ENCODE assay signal across 8 cellular contexts in genomic region chr6:26157150-26157837, GRCh38.
A peak's percentile ranks its signal among the peaks of the same experiment; 100 is the strongest.
DNase-seq lines count a peak whose midpoint lies in the region; FAIRE-seq and TF ChIP-seq lines count a peak whose summit lies in the region.

No MANE protein-coding gene starts in this region.

- DNase-seq in GDM1 (lab: John Stamatoyannopoulos, UW) (peak; percentile 66), H54 (ENCODE audit: insufficient read length, low spot score) (no peak), LoVo (ENCODE audit: low spot score) (peak; percentile 64), T follicular helper cell (ENCODE audit: low read depth) (peak; percentile 61), astrocyte of the cerebellum (ENCODE audit: low read depth) (no peak), H4 (ENCODE audit: low spot score) (no peak)

- H3K4me1 ChIP-seq in skeletal muscle satellite cell (ENCODE audit: control insufficient read depth, insufficient read depth, low read length), result peaks cover 25% of the 10 kb centered on the region

- FAIRE-seq in H54 (lab: Jason Lieb, UNC), result no peak

- no peaks in the 10 kb centered on the region for H3K36me3 ChIP-seq in skeletal muscle satellite cell (ENCODE audit: insufficient read depth, low read length)

- H3K9ac ChIP-seq in skeletal muscle satellite cell (ENCODE audit: low read depth, low read length), result peak overlapping the region; percentile 88

- H3K4me2 ChIP-seq in skeletal muscle satellite cell (ENCODE audit: low read length), result peak overlapping the region; percentile 95

- peak overlapping the region; percentile 67 for H3K4me3 ChIP-seq in astrocyte of the cerebellum (ENCODE audit: low read depth, low read length)
- H3K4me3 ChIP-seq in iPS-18c (ENCODE audit: insufficient read depth, low read depth, low read length), result peak overlapping the region; percentile 84
- peak overlapping the region; percentile 89 for H3K4me3 ChIP-seq in skeletal muscle satellite cell (ENCODE audit: low read length)

- in situ Hi-C loops in astrocyte of the cerebellum (cut with HindIII; ENCODE audit: low sequenced_read_pairs), result no loop called here

- H3K9me3 ChIP-seq in iPS-18c (ENCODE audit: control insufficient read depth, insufficient read depth, low read length), result no peaks in the 10 kb centered on the region
- H3K9me3 ChIP-seq in skeletal muscle satellite cell (replicated peaks; ENCODE audit: low read length), result no peaks in the 10 kb centered on the region

- no peak for TF ChIP-seq CTCF in astrocyte of the cerebellum (IDR thresholded peaks at IDR 0.05; ENCODE audit: low read depth, low read length, missing control alignments)

- H3K27me3 ChIP-seq in skeletal muscle satellite cell (ENCODE audit: control insufficient read depth, insufficient read depth, low read length), result no peaks in the 10 kb centered on the region

- peak; percentile 75 for TF ChIP-seq POLR2A in H54 (IDR thresholded peaks at IDR 0.05; ENCODE audit: low read depth, low read length)

Comparison
In these comparisons a context has a peak if more than half of its experiments do, and no peak if none do; other contexts are left out.
1. DNase-seq: peak in GDM1 (single experiment), LoVo (single experiment) and T follicular helper cell (single experiment); none in H54 (single experiment), astrocyte of the cerebellum (single experiment) and H4 (single experiment).
2. Peak in every context shown above with its lines, with median percentiles within 50 percentile points of each other: H3K4me3 ChIP-seq.